In the genomic region with DNA sequence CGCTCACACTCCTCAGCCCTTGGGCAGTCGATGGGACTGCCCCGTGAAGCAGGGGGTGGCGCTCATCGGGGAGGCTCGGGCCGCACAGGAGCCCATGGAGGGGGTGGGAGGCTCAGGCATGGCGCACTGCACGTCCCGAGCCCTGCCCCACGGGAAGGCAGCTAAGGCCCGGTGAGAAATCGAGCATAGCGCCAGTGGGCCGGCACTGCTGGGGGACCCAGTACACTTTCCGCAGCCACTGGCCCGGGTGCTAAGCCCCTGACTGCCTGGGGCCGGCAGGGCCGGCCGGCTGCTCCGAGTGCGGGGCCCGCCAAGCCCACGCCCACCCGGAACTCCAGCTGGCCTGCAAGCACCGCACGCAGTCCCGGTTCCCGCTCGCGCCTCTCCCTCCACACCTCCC, we compare ENCODE assay signal across 5 cellular contexts.
DNase-seq lines count a peak whose midpoint lies in the region; ATAC-seq, FAIRE-seq and TF ChIP-seq lines count a peak whose summit lies in the region.
"Not testable (repeated sequence)": the region's sequence is repeated elsewhere in the genome, so short reads cannot be mapped to it uniquely, and the experiment has no call there.

No MANE protein-coding gene starts in this region.

- peaks cover 17% of the 10 kb centered on the region for H3K36me3 Mint-ChIP-seq in activated CD4-positive, alpha-beta T cell treated with anti-CD3 and anti-CD28 coated beads, Interleukin-2, amount 10 ng/mL, durations not matched to agents 24 days and 14 days (ENCODE audit: low read depth)

- not testable (repeated sequence) for TF ChIP-seq POLR2A in K562 (conservative IDR thresholded peaks at IDR 0.05); testis (IDR thresholded peaks at IDR 0.05)

- H3K4me3 ChIP-seq in K562, right atrium auricular region, testis: not testable (repeated sequence)

- in situ Hi-C loops in K562 (cut with MboI) = not testable (repeated sequence)

- FAIRE-seq in K562 (lab: Jason Lieb, UNC) = not testable (repeated sequence)

- intact Hi-C loops in activated CD4-positive, alpha-beta T cell treated with anti-CD3 and anti-CD28 coated beads, Interleukin-2, amount 10 ng/mL, durations not matched to agents 24 days and 14 days (cut with micrococcal nuclease); K562 (cut with micrococcal nuclease); testis (cut with DNase I; ENCODE audit: low total_unique reads): not testable (repeated sequence)

- H3K36me3 ChIP-seq in K562 (ENCODE audit: control insufficient read depth, insufficient read depth, low read length) = peaks cover 13% of the 10 kb centered on the region; the same call in 2 of the 3 replicates
- H3K36me3 ChIP-seq in right atrium auricular region; testis (ENCODE audit: low read depth, missing control alignments): not testable (repeated sequence)

- H3K27me3 Mint-ChIP-seq in activated CD4-positive, alpha-beta T cell treated with anti-CD3 and anti-CD28 coated beads, Interleukin-2, amount 10 ng/mL, durations not matched to agents 24 days and 14 days = not testable (repeated sequence)

- not testable (repeated sequence) for TF ChIP-seq EP300 in K562 (IDR thresholded peaks at IDR 0.05; ENCODE audit: low read length)

- H3K27ac ChIP-seq in K562 (ENCODE audit: extremely low read depth, low read depth, low read length) = not testable (repeated sequence)
- peak overlapping the region; percentile 46 to 58 for H3K27ac ChIP-seq in right atrium auricular region
- H3K27ac ChIP-seq in testis = peak overlapping the region; percentile 52 to 71

- not testable (repeated sequence) for H3K9ac ChIP-seq in K562 (ENCODE audit: insufficient read depth in 1 of 2, low read depth in 2 of 2, low read length in 2 of 2)

- not testable (repeated sequence) for H3K27me3 ChIP-seq in K562 (ENCODE audit: control insufficient read depth in 2 of 2, insufficient read depth in 2 of 2, low read length in 2 of 2); right atrium auricular region; testis

- CTCF ChIA-PET in K562 (lab: Yijun Ruan, JAX; ENCODE audit: low intra/inter-chr PET ratio) = not testable (repeated sequence)

- H2AFZ ChIP-seq in K562 (ENCODE audit: low read depth, low read length) = not testable (repeated sequence)

- not testable (repeated sequence) for H3K27ac Mint-ChIP-seq in activated CD4-positive, alpha-beta T cell treated with anti-CD3 and anti-CD28 coated beads, Interleukin-2, amount 10 ng/mL, durations not matched to agents 24 days and 14 days

- not testable (repeated sequence) for TF ChIP-seq CTCF in K562 (IDR thresholded peaks at IDR 0.05 in 2 of 3, conservative IDR thresholded peaks at IDR 0.05 in 1 of 3; ENCODE audit: insufficient read depth in 2 of 3, low read depth in 1 of 3, low read length in 3 of 3); right atrium auricular region (IDR thresholded peaks at IDR 0.05); testis (IDR thresholded peaks at IDR 0.05)

- POLR2A ChIA-PET in K562 (lab: Yijun Ruan, JAX) = not testable (repeated sequence)

- H4K20me1 ChIP-seq in K562 (replicated peaks; ENCODE audit: control insufficient read depth, insufficient read depth, low read length) = not testable (repeated sequence)

- WGBS in K562 (ENCODE audit: insufficient coverage, low coverage, missing lambda C conversion rate) = 96% methylated on average over 23 of the region's 31 CpGs
- 81 to 91% methylated on average over 6 to 23 of the region's 31 CpGs for WGBS in testis, 2 donors

- not testable (repeated sequence) for TF ChIP-seq RAD21 in K562 (CRISPR knock-in tag; conservative IDR thresholded peaks at IDR 0.05 in 1 of 2, IDR thresholded peaks at IDR 0.05 in 1 of 2)

- BruUV-seq in K562 (replicated peaks; lab: Mats Ljungman, UMichigan) = not testable (repeated sequence)

- not testable (repeated sequence) for H3K79me2 ChIP-seq in K562 (ENCODE audit: control insufficient read depth, insufficient read depth, low read length)

- H3K4me2 ChIP-seq in K562 (ENCODE audit: insufficient read depth, low read length) = not testable (repeated sequence)

- H3K4me1 ChIP-seq in K562 (replicated peaks in 1 of 2; ENCODE audit: control insufficient read depth in 2 of 2, insufficient read depth in 2 of 2, low read length in 2 of 2); testis: not testable (repeated sequence)
- peaks cover 0 to 12% of the 10 kb centered on the region in 2 donors for H3K4me1 ChIP-seq in right atrium auricular region

- not testable (repeated sequence) for H3K9me3 ChIP-seq in K562 (replicated peaks; ENCODE audit: control insufficient read depth, insufficient read depth, low read depth, low read length); right atrium auricular region; testis

- H3K9me1 ChIP-seq in K562 (ENCODE audit: control insufficient read depth, insufficient read depth, low read length) = not testable (repeated sequence)

- H3K9me3 Mint-ChIP-seq in activated CD4-positive, alpha-beta T cell treated with anti-CD3 and anti-CD28 coated beads, Interleukin-2, amount 10 ng/mL, durations not matched to agents 24 days and 14 days = not testable (repeated sequence)

- DNase-seq in activated CD4-positive, alpha-beta T cell treated with anti-CD3 and anti-CD28 coated beads, Interleukin-2, amount 10 ng/mL, durations not matched to agents 24 days and 14 days = peak; percentile 47
- not testable (repeated sequence) for DNase-seq in K562 (ENCODE audit: extremely low read depth in 1 of 4, low spot score in 3 of 4); right atrium auricular region (ENCODE audit: low spot score); testis
- peak; percentile 34 for DNase-seq in ecto neural progenitor cell (ENCODE audit: low spot score)

- not testable (repeated sequence) for H3K4me3 Mint-ChIP-seq in activated CD4-positive, alpha-beta T cell treated with anti-CD3 and anti-CD28 coated beads, Interleukin-2, amount 10 ng/mL, durations not matched to agents 24 days and 14 days

- ATAC-seq in K562 = not testable (repeated sequence)

- H3K4me1 Mint-ChIP-seq in activated CD4-positive, alpha-beta T cell treated with anti-CD3 and anti-CD28 coated beads, Interleukin-2, amount 10 ng/mL, durations not matched to agents 24 days and 14 days = not testable (repeated sequence)

TF ChIP-seq in K562, 482 proteins besides CTCF, POLR2A, EP300 and RAD21:
- 0 out of 2 replicates have a peak, but pooled peaks have one; percentile 14 for TF ChIP-seq POLR2G (IDR thresholded peaks at IDR 0.05; ENCODE audit: low read depth, low read length)
